10 cellular contexts compared by ENCODE assay signal in genomic region chr4:9381012-9381534, GRCh38. TPM values are rescaled to one million over a fixed set of nuclear protein-coding genes. Genes with fewer than 3 reads are reported as not detected.
A peak's percentile ranks its signal among the peaks of the same experiment; 100 is the strongest.
DNase-seq lines count a peak whose midpoint lies in the region; ATAC-seq, FAIRE-seq and TF ChIP-seq lines count a peak whose summit lies in the region.
"Not testable (repeated sequence)": the region's sequence is repeated elsewhere in the genome, so short reads cannot be mapped to it uniquely, and the experiment has no call there.
"Had no signal": no experiment of that assay in that cellular context is flagged by ENCODE, and none has a peak within 500 bp of the region (broad histone marks: within the 10 kb centered on the region; RNA-seq: fewer than 3 reads in every experiment).

No MANE protein-coding gene starts in this region.

- not testable (repeated sequence) for FAIRE-seq in A549 (lab: Jason Lieb, UNC); GM19239 (lab: Jason Lieb, UNC); bronchial epithelial cell (lab: Jason Lieb, UNC)

- POLR2A ChIA-PET in A549 (lab: Yijun Ruan, JAX); PC-9 (lab: Charles Lee; ENCODE audit: unreplicated experiment): not testable (repeated sequence)

- not testable (repeated sequence) for H3F3A ChIP-seq in PC-9 (ENCODE audit: insufficient read depth, low read depth)

- TF ChIP-seq CTCF in A549 (IDR thresholded peaks at IDR 0.05) (peak; percentile 36; the same call in 2 of the 3 replicates), PC-9 (conservative IDR thresholded peaks at IDR 0.05) (peak; percentile 58), right atrium auricular region (IDR thresholded peaks at IDR 0.05) (peak; percentile 31 to 78), nephron (IDR thresholded peaks at IDR 0.05; ENCODE audit: unreplicated experiment in 3 of 3) (peak; percentile 53 to 54 (median 53))
- TF ChIP-seq CTCF in bronchial epithelial cell (IDR thresholded peaks at IDR 0.05; ENCODE audit: insufficient read depth, low read length, severe bottlenecking), result not testable (repeated sequence)

- WGBS in A549 (ENCODE audit: missing lambda C conversion rate), result 12% methylated on average over 7 of the region's 36 CpGs

- peak overlapping the region; percentile 59 for H3K4me2 ChIP-seq in A549
- H3K4me2 ChIP-seq in PC-9, result not testable (repeated sequence)

- not testable (repeated sequence) for H3K27ac Mint-ChIP-seq in nephron

- peak overlapping the region in 1 of 2 experiments; percentile 66; a peak in 2 of 6 replicates for H3K27ac ChIP-seq in A549
- H3K27ac ChIP-seq in PC-9, right atrium auricular region: not testable (repeated sequence)

- CTCF ChIA-PET in A549 (lab: Yijun Ruan, JAX); PC-9 (lab: Charles Lee): not testable (repeated sequence)

- H2AFZ ChIP-seq in PC-9, result not testable (repeated sequence)

- not testable (repeated sequence) for ATAC-seq in A549

- TF ChIP-seq RAD21 in A549 (conservative IDR thresholded peaks at IDR 0.05 in 1 of 2, IDR thresholded peaks at IDR 0.05 in 1 of 2), result peak; percentile 18 to 24; a peak in 1 of 5 replicates

- DNase-seq in A549 (ENCODE audit: low read depth in 1 of 2, low spot score in 1 of 2) (peak in 1 of 2 experiments; percentile 0), GM19239 (ENCODE audit: insufficient read length, low spot score) (peak; percentile 9), PC-9 (peak in 1 of 2 experiments; percentile 19), right atrium auricular region (ENCODE audit: low spot score) (peak; percentile 62)
- peak; percentile 2 to 8 (median 4) for DNase-seq in activated CD8-positive, alpha-beta memory T cell treated with anti-CD3 and anti-CD28 coated beads for 48 hours (ENCODE audit: low read depth in 2 of 3, low spot score in 2 of 3)
- DNase-seq in bronchial epithelial cell (ENCODE audit: low read depth), result not testable (repeated sequence)
- DNase-seq in stimulated activated CD4-positive, alpha-beta T cell treated with anti-CD3 and anti-CD28 coated beads, Interleukin-2, amount 100 ng/mL, for 48 hours, result peak; percentile 9 to 49

- not testable (repeated sequence) for H3K79me2 ChIP-seq in PC-9 (ENCODE audit: low read depth)

- not testable (repeated sequence) for H3K36me3 ChIP-seq in PC-9 (ENCODE audit: low read depth); bronchial epithelial cell (ENCODE audit: control insufficient read depth, insufficient read depth, low read length); right atrium auricular region

- not testable (repeated sequence) for H3K9me2 ChIP-seq in PC-9 (ENCODE audit: insufficient read depth)

- H3K27me3 Mint-ChIP-seq in nephron (ENCODE audit: low read depth), result not testable (repeated sequence)

- H3K4me1 ChIP-seq in A549; PC-9 (replicated peaks; ENCODE audit: insufficient read depth); right atrium auricular region: not testable (repeated sequence)

- not testable (repeated sequence) for TF ChIP-seq POLR2A in A549 (IDR thresholded peaks at IDR 0.05; ENCODE audit: low read length)

- peak overlapping the region in 2 of 3 experiments; percentile 3 to 23 for H3K4me3 Mint-ChIP-seq in nephron

- H3K4me3 ChIP-seq in A549 (peak overlapping the region; percentile 32; the same call in 2 of the 3 replicates), bronchial epithelial cell (ENCODE audit: low read depth, low read length) (peak overlapping the region; percentile 23), right atrium auricular region (peak overlapping the region; percentile 20 to 50)
- not testable (repeated sequence) for H3K4me3 ChIP-seq in PC-9

- H3K27me3 ChIP-seq in PC-9 (ENCODE audit: insufficient read depth, low read depth); bronchial epithelial cell (ENCODE audit: control insufficient read depth, insufficient read depth, low read length); right atrium auricular region: not testable (repeated sequence)

- not testable (repeated sequence) for BruUV-seq in PC-9 (replicated peaks; lab: Mats Ljungman, UMichigan)

- H3K9me3 Mint-ChIP-seq in nephron, result not testable (repeated sequence)

- H4K20me1 ChIP-seq in PC-9 (ENCODE audit: insufficient read depth), result not testable (repeated sequence)

- not testable (repeated sequence) for TF ChIP-seq EP300 in A549 (IDR thresholded peaks at IDR 0.05)

- H3K9me3 ChIP-seq in A549; PC-9 (ENCODE audit: insufficient read depth, low read depth); right atrium auricular region: not testable (repeated sequence)

- H3K36me3 Mint-ChIP-seq in nephron (ENCODE audit: low read depth), result not testable (repeated sequence)

- intact Hi-C loops in PC-9 (cut with micrococcal nuclease; ENCODE audit: unreplicated experiment), result not testable (repeated sequence)

- not testable (repeated sequence) for H3K4me1 Mint-ChIP-seq in nephron

TF ChIP-seq in A549, 52 proteins besides CTCF, POLR2A, EP300 and RAD21:
- peak; percentile 28; the same call in 1 of the 3 replicates for TF ChIP-seq SMC3 (IDR thresholded peaks at IDR 0.05)

RNA-seq across cellular contexts. Expression of gene USP17L30, which starts 18.1 kb away (rescaled TPM):
- not detected in 2 replicates for polyA plus RNA-seq in A549 (2011; rRNA removed)
- polyA plus RNA-seq in A549 (2012; cell fraction: cytosol; rRNA removed), result not detected in 2 replicates
- polyA plus RNA-seq in A549 (2012; cell fraction: nucleus; rRNA removed), result not detected in 2 replicates
- polyA plus RNA-seq in A549 (2017; fragmentation: RNase III; extraction: RNeasy Plus Mini Kit Qiagen cat#74134 plus additional on column Dnase treatment), result not detected in 3 replicates
- polyA minus RNA-seq in A549 (2011; rRNA and poly(A)+ RNA removed), result not detected in 2 replicates
- not detected in 2 replicates for total RNA-seq in PC-9 (2021)
- not detected in 2 replicates for total RNA-seq in bronchial epithelial cell
- total RNA-seq in right atrium auricular region, result not detected
- total RNA-seq: A172 had no signal
- polyA plus RNA-seq: esophagus had no signal

RNA-seq across cellular contexts. Expression of gene USP17L29, which starts 27.6 kb away (rescaled TPM):
- polyA plus RNA-seq in A549 (2011; rRNA removed), result not detected in 2 replicates
- not detected in 2 replicates for polyA plus RNA-seq in A549 (2012; cell fraction: cytosol; rRNA removed)
- not detected in 2 replicates for polyA plus RNA-seq in A549 (2012; cell fraction: nucleus; rRNA removed)
- not detected in 3 replicates for polyA plus RNA-seq in A549 (2017; fragmentation: RNase III; extraction: RNeasy Plus Mini Kit Qiagen cat#74134 plus additional on column Dnase treatment)
- polyA minus RNA-seq in A549 (2011; rRNA and poly(A)+ RNA removed), result not detected in 2 replicates
- total RNA-seq in PC-9 (2021), result not detected in 2 replicates
- not detected in 2 replicates for total RNA-seq in bronchial epithelial cell
- total RNA-seq in right atrium auricular region, result not detected
- total RNA-seq: A172 had no signal
- polyA plus RNA-seq: esophagus had no signal

RNA-seq across cellular contexts. Expression of gene USP17L28, which starts 32.4 kb away (rescaled TPM):
- not detected in 2 replicates for polyA plus RNA-seq in A549 (2011; rRNA removed)
- polyA plus RNA-seq in A549 (2012; cell fraction: cytosol; rRNA removed), result not detected in 2 replicates
- polyA plus RNA-seq in A549 (2012; cell fraction: nucleus; rRNA removed), result not detected in 2 replicates
- polyA plus RNA-seq in A549 (2017; fragmentation: RNase III; extraction: RNeasy Plus Mini Kit Qiagen cat#74134 plus additional on column Dnase treatment), result not detected in 3 replicates
- not detected in 2 replicates for polyA minus RNA-seq in A549 (2011; rRNA and poly(A)+ RNA removed)
- not detected in 2 replicates for total RNA-seq in PC-9 (2021)
- not detected in 2 replicates for total RNA-seq in bronchial epithelial cell
- total RNA-seq in right atrium auricular region, result not detected
- total RNA-seq: A172 had no signal
- polyA plus RNA-seq: esophagus had no signal

RNA-seq across cellular contexts. Expression of gene USP17L27, which starts 37.1 kb away (rescaled TPM):
- not detected in 2 replicates for polyA plus RNA-seq in A549 (2011; rRNA removed)
- not detected in 2 replicates for polyA plus RNA-seq in A549 (2012; cell fraction: cytosol; rRNA removed)
- not detected in 2 replicates for polyA plus RNA-seq in A549 (2012; cell fraction: nucleus; rRNA removed)
- polyA plus RNA-seq in A549 (2017; fragmentation: RNase III; extraction: RNeasy Plus Mini Kit Qiagen cat#74134 plus additional on column Dnase treatment), result not detected in 3 replicates
- polyA minus RNA-seq in A549 (2011; rRNA and poly(A)+ RNA removed), result not detected in 2 replicates
- total RNA-seq in PC-9 (2021), result not detected in 2 replicates
- not detected in 2 replicates for total RNA-seq in bronchial epithelial cell
- not detected for total RNA-seq in right atrium auricular region
- total RNA-seq: A172 had no signal
- polyA plus RNA-seq: esophagus had no signal

RNA-seq across cellular contexts. Expression of gene USP17L5, which starts 41.9 kb away (rescaled TPM):
- polyA plus RNA-seq in A549 (2011; rRNA removed) (not detected in 2 replicates), A549 (2017; fragmentation: RNase III; extraction: RNeasy Plus Mini Kit Qiagen cat#74134 plus additional on column Dnase treatment) (not detected in 3 replicates)
- not detected in 2 replicates for polyA plus RNA-seq in A549 (2012; cell fraction: cytosol; rRNA removed)
- not detected in 2 replicates for polyA plus RNA-seq in A549 (2012; cell fraction: nucleus; rRNA removed)
- polyA minus RNA-seq in A549 (2011; rRNA and poly(A)+ RNA removed), result not detected in 2 replicates
- total RNA-seq in PC-9 (2021) (not detected in 2 replicates), bronchial epithelial cell (not detected in 2 replicates), right atrium auricular region (not detected)
- total RNA-seq: A172 had no signal
- polyA plus RNA-seq: esophagus had no signal
